Comparison of ENCODE assay signal across 20 cellular contexts in the genomic region with DNA sequence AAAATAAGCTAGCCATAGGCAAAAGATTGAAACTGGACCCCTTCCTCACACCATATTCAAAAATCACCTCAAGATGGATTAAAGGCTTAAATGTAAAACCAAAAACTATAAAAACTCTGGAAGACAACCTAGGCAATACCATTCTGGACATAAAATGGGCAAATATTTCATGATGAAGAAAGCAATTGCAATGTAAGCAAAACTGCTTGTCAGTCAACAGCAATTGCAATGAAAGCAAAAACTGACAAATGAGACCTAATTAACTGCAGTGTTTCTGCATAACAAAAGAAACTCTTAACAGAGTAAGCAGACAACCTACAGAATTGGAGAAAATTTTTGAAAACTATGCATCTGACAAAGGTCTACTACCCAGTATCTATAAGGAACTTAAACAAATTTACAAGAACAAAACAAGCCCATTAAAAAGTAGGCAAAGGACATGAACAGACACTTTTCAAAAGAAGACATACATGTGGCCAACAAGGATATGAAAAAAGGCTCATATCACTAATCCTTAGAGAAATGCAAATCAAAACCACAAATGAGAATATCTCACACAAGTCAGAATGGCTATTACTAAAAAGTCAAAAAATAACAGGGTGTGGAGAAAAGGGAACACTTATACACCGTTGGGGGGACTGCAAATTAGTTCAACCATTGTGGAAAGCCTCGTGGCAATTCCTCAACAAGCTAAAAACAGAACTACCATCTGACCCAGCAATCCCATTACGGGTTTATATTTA. TPM values are rescaled to one million over a fixed set of nuclear protein-coding genes. Genes with fewer than 3 reads are reported as not detected.
A peak's percentile ranks its signal among the peaks of the same experiment; 100 is the strongest.
DNase-seq lines count a peak whose midpoint lies in the region; ATAC-seq, FAIRE-seq and TF ChIP-seq lines count a peak whose summit lies in the region.
"Had no signal": no experiment of that assay in that cellular context is flagged by ENCODE, and none has a peak within 500 bp of the region (broad histone marks: within the 10 kb centered on the region; RNA-seq: fewer than 3 reads in every experiment).

No MANE protein-coding gene starts in this region.

- no peaks in the 10 kb centered on the region for H3K4me1 Mint-ChIP-seq in T-helper 17 cell

- peaks cover 2% of the 10 kb centered on the region for H3K36me3 Mint-ChIP-seq in T-helper 17 cell (ENCODE audit: low read depth)
- H3K36me3 Mint-ChIP-seq: CD4-positive, CD25-positive, alpha-beta regulatory T cell had no signal

- H3K27me3 Mint-ChIP-seq in T-helper 17 cell = no peaks in the 10 kb centered on the region

- no peak overlapping the region for H3K9ac ChIP-seq in MM.1S (ENCODE audit: low read length)

- no peaks in the 10 kb centered on the region for H3F3A ChIP-seq in MM.1S (ENCODE audit: insufficient read depth, low read length)

- peak; percentile 63 for ATAC-seq in GM18870 (IDR thresholded peaks at IDR 0.05; ENCODE audit: unreplicated experiment)
- ATAC-seq in HG02938 (IDR thresholded peaks at IDR 0.05; ENCODE audit: unreplicated experiment) = peak; percentile 76
- no peak for ATAC-seq in T-helper 17 cell
- ATAC-seq: HCT116 had no signal

- H3K4me2 ChIP-seq in MM.1S (ENCODE audit: low read depth, low read length) = no peak overlapping the region; the same call in 1 of the 2 replicates

- FAIRE-seq in GM18507 (lab: Jason Lieb, UNC) = peak; percentile 12
- FAIRE-seq: D721Med had no signal

- no peak overlapping the region; the same call in 1 of the 2 replicates for H3K27ac ChIP-seq in MM.1S (ENCODE audit: low read length)

- H4K20me1 ChIP-seq in MM.1S (ENCODE audit: insufficient read depth, low read length) = no peaks in the 10 kb centered on the region

- TF ChIP-seq CTCF in MM.1S (IDR thresholded peaks at IDR 0.05; ENCODE audit: low read length) = no peak

- H3K36me3 ChIP-seq in MM.1S (replicated peaks; ENCODE audit: insufficient read depth, low read length) = no peaks in the 10 kb centered on the region

- DNase-seq in GM18507 (ENCODE audit: extremely low spot score, insufficient read length, low read depth) (no peak), MM.1S (peak; percentile 20), Kasumi-1 (lab: John Stamatoyannopoulos, UW) (no peak), NOMO-1 (lab: John Stamatoyannopoulos, UW; ENCODE audit: unreplicated experiment in 2 of 2) (no peak), T-helper 17 cell (no peak)
- DNase-seq in stimulated activated CD4-positive, alpha-beta T cell treated with anti-CD3 and anti-CD28 coated beads, Interleukin-4, amount 100 ng/mL, for 24 hours = no peak
- DNase-seq: CD4-positive, CD25-positive, alpha-beta regulatory T cell; NCI-H2029; NCI-H446; NCI-H524 treated with DMSO at 0.1 percent for 48 hours; NCI-H82; NK-92 treated with Interleukin-12 subunit alpha and Interleukin-12 subunit beta, amount 100 ng/mL, for 24 hours; Right ventricle myocardium superior; RPMI8226; T-helper 1 cell had no signal

- no peaks in the 10 kb centered on the region for H3K27me3 ChIP-seq in MM.1S (replicated peaks; ENCODE audit: insufficient read depth, low read length)

- H3K27ac Mint-ChIP-seq in T-helper 17 cell = no peak overlapping the region
- H3K27ac Mint-ChIP-seq: CD4-positive, CD25-positive, alpha-beta regulatory T cell had no signal

- H3K79me2 ChIP-seq in MM.1S (ENCODE audit: low read length) = no peaks in the 10 kb centered on the region

- no peak overlapping the region for H3K4me3 ChIP-seq in MM.1S (ENCODE audit: low read length)

- H3K9me2 ChIP-seq in MM.1S (replicated peaks; ENCODE audit: insufficient read depth, low read length) = no peaks in the 10 kb centered on the region; the same call in 1 of the 2 replicates

- no peak overlapping the region for H3K4me3 Mint-ChIP-seq in T-helper 17 cell
- H3K4me3 Mint-ChIP-seq: CD4-positive, CD25-positive, alpha-beta regulatory T cell had no signal

- H3K9me3 ChIP-seq in MM.1S (replicated peaks; ENCODE audit: insufficient read depth, low read length) (no peaks in the 10 kb centered on the region), T-helper 17 cell (ENCODE audit: control insufficient read depth, low read length, poor library complexity, severe bottlenecking) (no peaks in the 10 kb centered on the region)

- H2AFZ ChIP-seq in MM.1S (ENCODE audit: low read length) = no peak overlapping the region

- 0 out of 2 replicates have a peak, but pooled peaks cover 6% of the 10 kb centered on the region for H3K4me1 ChIP-seq in MM.1S (ENCODE audit: low read length)

RNA-seq across cellular contexts. Expression of a gene that starts 46.7 kb away (rescaled TPM):
- not detected for total RNA-seq in T-helper 17 cell
- total RNA-seq: CD4-positive, CD25-positive, alpha-beta regulatory T cell; Right ventricle myocardium superior; SK-MEL-5 had no signal
